Comparison of ENCODE assay signal across 8 cellular contexts in the genomic region with DNA sequence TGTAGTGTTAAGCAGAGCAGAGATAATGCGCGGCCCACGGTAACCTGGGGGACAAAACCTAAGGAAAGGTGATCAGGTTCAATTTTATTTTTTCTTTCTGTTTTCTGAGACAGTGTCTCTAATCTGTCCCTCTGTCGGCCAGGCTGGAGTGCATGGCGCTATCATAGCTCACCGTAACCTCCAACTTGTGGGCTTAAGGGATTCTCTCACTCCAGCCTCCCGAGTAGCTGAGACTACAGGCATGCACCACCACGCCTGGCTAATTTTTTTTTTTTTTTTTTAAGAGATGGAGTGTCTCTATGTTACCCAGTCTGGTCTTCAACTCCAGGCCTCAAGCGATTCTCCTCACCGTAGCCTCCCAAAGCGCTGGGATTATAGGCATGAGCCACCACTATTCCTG. TPM values are rescaled to one million over a fixed set of nuclear protein-coding genes. Genes with fewer than 3 reads are reported as not detected.
DNase-seq lines count a peak whose midpoint lies in the region; ATAC-seq and TF ChIP-seq lines count a peak whose summit lies in the region.
"Had no signal": no experiment of that assay in that cellular context is flagged by ENCODE, and none has a peak within 500 bp of the region (broad histone marks: within the 10 kb centered on the region; RNA-seq: fewer than 3 reads in every experiment).

No MANE protein-coding gene starts in this region.

- WGBS in tibial nerve, 2 donors, result 45 to 48% methylated on average over 11 of the region's 11 CpGs

- no peak for TF ChIP-seq EP300 in tibial nerve (IDR thresholded peaks at IDR 0.05)

- H3K9me3 ChIP-seq in right atrium auricular region (no peaks in the 10 kb centered on the region), tibial nerve (no peaks in the 10 kb centered on the region)

- H3K4me1 ChIP-seq in right atrium auricular region, result peaks cover 0 to 22% of the 10 kb centered on the region in 2 donors
- H3K4me1 ChIP-seq in tibial nerve, result peaks cover 0 to 26% (median 14%) of the 10 kb centered on the region in 4 donors

- H3K36me3 Mint-ChIP-seq in activated CD4-positive, alpha-beta T cell treated with anti-CD3 and anti-CD28 coated beads for 36 hours (ENCODE audit: low read depth), result no peaks in the 10 kb centered on the region

- peaks cover 17% of the 10 kb centered on the region for H3K27me3 Mint-ChIP-seq in activated CD4-positive, alpha-beta T cell treated with anti-CD3 and anti-CD28 coated beads for 36 hours

- peak overlapping the region; percentile 72 for H3K4me3 Mint-ChIP-seq in activated CD4-positive, alpha-beta T cell treated with anti-CD3 and anti-CD28 coated beads for 36 hours

- H3K9me3 Mint-ChIP-seq in activated CD4-positive, alpha-beta T cell treated with anti-CD3 and anti-CD28 coated beads for 36 hours (ENCODE audit: low read depth), result no peaks in the 10 kb centered on the region

- H3K4me1 Mint-ChIP-seq in activated CD4-positive, alpha-beta T cell treated with anti-CD3 and anti-CD28 coated beads for 36 hours, result peaks cover 14% of the 10 kb centered on the region

- intact Hi-C loops in activated CD4-positive, alpha-beta T cell treated with anti-CD3 and anti-CD28 coated beads for 36 hours (cut with DNase I, micrococcal nuclease), result loop anchor here in 1 of 2 experiments (2.0 kb wide), 2 partner anchors 24 to 78 kb away; a partner anchor contains a TSS

- DNase-seq in activated CD4-positive, alpha-beta T cell treated with anti-CD3 and anti-CD28 coated beads for 36 hours, result no peak
- no peak for DNase-seq in activated CD4-positive, alpha-beta T cell treated with anti-CD3 and anti-CD28 coated beads for 48 hours
- no peak for DNase-seq in right atrium auricular region (ENCODE audit: low spot score)
- no peak for DNase-seq in tibial nerve (ENCODE audit: low spot score in 2 of 2)
- DNase-seq in NCI-H1048 (lab: John Stamatoyannopoulos, UW), result no peak
- no peak for DNase-seq in MV-4-11 (lab: John Stamatoyannopoulos, UW)
- DNase-seq: NCI-H1417 treated with DMSO at 0.1 percent for 48 hours had no signal

- H3K27me3 ChIP-seq in right atrium auricular region (no peaks in the 10 kb centered on the region), tibial nerve (no peaks in the 10 kb centered on the region)

- ATAC-seq in activated CD4-positive, alpha-beta T cell treated with anti-CD3 and anti-CD28 coated beads for 36 hours, result peak; percentile 1

- no peak overlapping the region for H3K27ac Mint-ChIP-seq in activated CD4-positive, alpha-beta T cell treated with anti-CD3 and anti-CD28 coated beads for 36 hours

- peak overlapping the region; percentile 41 to 65 for H3K4me3 ChIP-seq in right atrium auricular region
- H3K4me3 ChIP-seq in tibial nerve, result peak overlapping the region; percentile 40 to 81 (median 56)

- TF ChIP-seq CTCF in right atrium auricular region (IDR thresholded peaks at IDR 0.05), result no peak
- no peak for TF ChIP-seq CTCF in tibial nerve (IDR thresholded peaks at IDR 0.05)

- H3K27ac ChIP-seq in right atrium auricular region (peak overlapping the region in 1 of 2 donors; percentile 48), tibial nerve (peak overlapping the region in 2 of 4 donors; percentile 0 to 50)
- H3K27ac ChIP-seq: C4-2B had no signal

- H3K36me3 ChIP-seq in right atrium auricular region (no peaks in the 10 kb centered on the region), tibial nerve (no peaks in the 10 kb centered on the region)

- TF ChIP-seq POLR2A in tibial nerve (IDR thresholded peaks at IDR 0.05), result no peak

- POLR2A ChIA-PET in activated CD4-positive, alpha-beta T cell treated with anti-CD3 and anti-CD28 coated beads for 36 hours (lab: Charles Lee), result interaction anchor here (2.3 kb wide), 1 partner anchor 27 kb away, joined by 8 read pairs; a partner anchor contains a TSS

- CTCF ChIA-PET in activated CD4-positive, alpha-beta T cell treated with anti-CD3 and anti-CD28 coated beads for 36 hours (lab: Charles Lee), result interaction anchor here (1.1 to 4.1 kb wide), 3 partner anchors 14 to 42 kb away, joined by 4 to 30 read pairs (median 5); a partner anchor contains a TSS

RNA-seq across cellular contexts. Expression of a gene that starts 0.7 kb away (rescaled TPM):
- under 1 TPM; 0.30 to 0.55 TPM for total RNA-seq in activated CD4-positive, alpha-beta T cell treated with anti-CD3 and anti-CD28 coated beads for 36 hours
- total RNA-seq in right atrium auricular region, result 1 to 10 TPM; 1.8 to 2.4 TPM
- 10 to 100 TPM in 1 of 4 donors, 1 to 10 TPM in 3; 2.7 to 11.2 (median 6.3) TPM for total RNA-seq in tibial nerve

RNA-seq across cellular contexts. Expression of a gene that starts 23.5 kb away (rescaled TPM):
- 1 to 10 TPM in 1 of 2 experiments, under 1 TPM in 1; 0.86 to 1.0 TPM for total RNA-seq in activated CD4-positive, alpha-beta T cell treated with anti-CD3 and anti-CD28 coated beads for 36 hours
- total RNA-seq in right atrium auricular region (10 to 100 TPM in 1 of 2 donors, 1 to 10 TPM in 1; 5.4 to 21.6 TPM), tibial nerve (10 to 100 TPM; 29.4 to 42.9 (median 39.4) TPM)

RNA-seq across cellular contexts. Expression of a gene that starts 27.5 kb away (rescaled TPM):
- 10 to 100 TPM; 20.0 to 22.0 TPM for total RNA-seq in activated CD4-positive, alpha-beta T cell treated with anti-CD3 and anti-CD28 coated beads for 36 hours
- 10 to 100 TPM; 11.4 to 18.0 TPM for total RNA-seq in right atrium auricular region
- 10 to 100 TPM; 25.5 to 29.1 (median 26.3) TPM for total RNA-seq in tibial nerve

RNA-seq across cellular contexts. Expression of a gene that starts 32.1 kb away (rescaled TPM):
- 10 to 100 TPM; 22.6 to 26.4 TPM for total RNA-seq in activated CD4-positive, alpha-beta T cell treated with anti-CD3 and anti-CD28 coated beads for 36 hours
- total RNA-seq in right atrium auricular region (10 to 100 TPM; 20.1 to 21.2 TPM), tibial nerve (10 to 100 TPM; 27.9 to 35.2 (median 30.8) TPM)

RNA-seq across cellular contexts. Expression of a gene that starts 40.9 kb away (rescaled TPM):
- total RNA-seq in activated CD4-positive, alpha-beta T cell treated with anti-CD3 and anti-CD28 coated beads for 36 hours, result 100 to 1,000 TPM; 293 to 330 TPM
- total RNA-seq in right atrium auricular region (10 to 100 TPM; 75.2 to 91.1 TPM), tibial nerve (100 to 1,000 TPM; 113 to 157 (median 129) TPM)
